ENCODE assay signal across 20 cellular contexts in genomic region chrX:123324628-123325027, GRCh38.
DNase-seq lines count a peak whose midpoint lies in the region; ATAC-seq, FAIRE-seq and TF ChIP-seq lines count a peak whose summit lies in the region.
"Had no signal": no experiment of that assay in that cellular context is flagged by ENCODE, and none has a peak within 500 bp of the region (broad histone marks: within the 10 kb centered on the region; RNA-seq: fewer than 3 reads in every experiment).

No MANE protein-coding gene starts in this region.

- H3K79me2 ChIP-seq in GM12878 (ENCODE audit: control insufficient read depth, insufficient read depth, low read length) = no peaks in the 10 kb centered on the region

- H3K36me3 Mint-ChIP-seq in CD8-positive, alpha-beta memory T cell = no peaks in the 10 kb centered on the region
- H3K36me3 Mint-ChIP-seq: activated naive CD8-positive, alpha-beta T cell treated with anti-CD3 and anti-CD28 coated beads, Interleukin-2, amount 10 ng/mL, durations not matched to agents 7 days and 5 days had no signal

- RAD21 ChIA-PET in GM12878 (lab: Charles Lee; ENCODE audit: unreplicated experiment) = interaction anchor here (0.6 to 2.7 kb wide), 9 partner anchors 11 to 121 kb away, joined by 3 to 26 read pairs (median 5); no protein-coding TSS in a partner anchor

- peak; percentile 76 for ATAC-seq in GM19351 (IDR thresholded peaks at IDR 0.05; ENCODE audit: unreplicated experiment)
- ATAC-seq in HG02885 (IDR thresholded peaks at IDR 0.05; ENCODE audit: poor library complexity, unreplicated experiment) = peak; percentile 69
- peak; percentile 76 for ATAC-seq in GM12878
- ATAC-seq: left lobe of liver, mucosa of descending colon had no signal

- H3K36me3 ChIP-seq in GM12878 (ENCODE audit: control insufficient read depth in 2 of 2, insufficient read depth in 2 of 2, low read length in 1 of 2) = no peaks in the 10 kb centered on the region
- H3K36me3 ChIP-seq in CD8-positive, alpha-beta memory T cell (ENCODE audit: insufficient read depth, low read length) = no peaks in the 10 kb centered on the region
- H3K36me3 ChIP-seq: neutrophil, stomach had no signal

- H3K9me3 Mint-ChIP-seq in CD8-positive, alpha-beta memory T cell = no peaks in the 10 kb centered on the region
- H3K9me3 Mint-ChIP-seq: activated CD4-positive, alpha-beta memory T cell treated with anti-CD3 and anti-CD28 coated beads, Interleukin-2, amount 10 ng/mL, durations not matched to agents 7 days and 5 days; activated naive CD8-positive, alpha-beta T cell treated with anti-CD3 and anti-CD28 coated beads, Interleukin-2, amount 10 ng/mL, durations not matched to agents 7 days and 5 days; CD4-positive, alpha-beta T cell had no signal

- no TSS peak for BruUV-seq in GM12878 (replicated peaks; lab: Mats Ljungman, UMichigan)

- H3K4me3 ChIP-seq in GM12878 = no peak overlapping the region
- no peak overlapping the region for H3K4me3 ChIP-seq in CD8-positive, alpha-beta memory T cell (ENCODE audit: low read length)
- H3K4me3 ChIP-seq: mucosa of descending colon, stomach had no signal

- no peak for TF ChIP-seq RAD21 in GM12878 (IDR thresholded peaks at IDR 0.05; ENCODE audit: insufficient read depth, low read depth, low read length)

- no peak for FAIRE-seq in GM12878 (lab: Jason Lieb, UNC)
- FAIRE-seq: urothelium cell line had no signal

- no peak for TF ChIP-seq EP300 in GM12878 (IDR thresholded peaks at IDR 0.05; ENCODE audit: borderline replicate concordance in 1 of 2, control insufficient read depth in 1 of 2, low read depth in 2 of 2, low read length in 2 of 2)

- 9% methylated on average over 5 of the region's 5 CpGs for WGBS in GM12878 (ENCODE audit: insufficient coverage, insufficient replicate concordance, low lambda C conversion rate, missing lambda C conversion rate)

- no peak for TF ChIP-seq POLR2A in GM12878 (IDR thresholded peaks at IDR 0.05; ENCODE audit: low read depth, low read length)

- no peak overlapping the region for H3K27ac Mint-ChIP-seq in CD8-positive, alpha-beta memory T cell
- H3K27ac Mint-ChIP-seq: activated CD4-positive, alpha-beta memory T cell treated with anti-CD3 and anti-CD28 coated beads, Interleukin-2, amount 10 ng/mL, durations not matched to agents 7 days and 5 days; activated naive CD8-positive, alpha-beta T cell treated with anti-CD3 and anti-CD28 coated beads, Interleukin-2, amount 10 ng/mL, durations not matched to agents 7 days and 5 days; CD4-positive, alpha-beta T cell had no signal

- no peak overlapping the region for H3K4me2 ChIP-seq in GM12878 (ENCODE audit: control insufficient read depth, insufficient read depth)

- TF ChIP-seq CTCF in GM12878 (IDR thresholded peaks at IDR 0.05 in 2 of 3, conservative IDR thresholded peaks at IDR 0.05 in 1 of 3; ENCODE audit: control insufficient read depth in 2 of 3, extremely low read depth in 1 of 3, insufficient read depth in 1 of 3, low read depth in 3 of 3, low read length in 3 of 3) = no peak

- H3K27me3 Mint-ChIP-seq in CD8-positive, alpha-beta memory T cell = peaks cover 0 to 4% of the 10 kb centered on the region in 2 donors
- H3K27me3 Mint-ChIP-seq: activated CD4-positive, alpha-beta memory T cell treated with anti-CD3 and anti-CD28 coated beads, Interleukin-2, amount 10 ng/mL, durations not matched to agents 7 days and 5 days; activated naive CD8-positive, alpha-beta T cell treated with anti-CD3 and anti-CD28 coated beads, Interleukin-2, amount 10 ng/mL, durations not matched to agents 7 days and 5 days; CD4-positive, alpha-beta T cell had no signal

- SMC1A ChIA-PET in GM12878 (lab: Charles Lee; ENCODE audit: uncharacterized antibody, unreplicated experiment) = interaction anchor here (0.6 to 6.6 kb wide), 17 partner anchors 10 to 122 kb away, joined by 3 to 72 read pairs (median 5); no protein-coding TSS in a partner anchor

- H3K4me1 ChIP-seq in GM12878 (ENCODE audit: control insufficient read depth, insufficient read depth, low read length) = no peaks in the 10 kb centered on the region
- H3K4me1 ChIP-seq in CD8-positive, alpha-beta memory T cell (ENCODE audit: insufficient read depth, low read length) = no peaks in the 10 kb centered on the region
- H3K4me1 ChIP-seq: stomach had no signal

- H3K4me3 Mint-ChIP-seq in CD8-positive, alpha-beta memory T cell = no peak overlapping the region
- H3K4me3 Mint-ChIP-seq: activated CD4-positive, alpha-beta memory T cell treated with anti-CD3 and anti-CD28 coated beads, Interleukin-2, amount 10 ng/mL, durations not matched to agents 7 days and 5 days; activated naive CD8-positive, alpha-beta T cell treated with anti-CD3 and anti-CD28 coated beads, Interleukin-2, amount 10 ng/mL, durations not matched to agents 7 days and 5 days; CD4-positive, alpha-beta T cell had no signal

- H3K9me3 ChIP-seq in GM12878 (replicated peaks; ENCODE audit: control insufficient read depth, insufficient read depth, low read length) = no peaks in the 10 kb centered on the region
- no peaks in the 10 kb centered on the region for H3K9me3 ChIP-seq in CD8-positive, alpha-beta memory T cell (ENCODE audit: low read length)
- H3K9me3 ChIP-seq: mucosa of descending colon, neutrophil, stomach had no signal

- intact Hi-C loops in GM12878 (cut with micrococcal nuclease; ENCODE audit: unreplicated experiment) = no loop called here

- CTCF ChIA-PET in GM12878 (lab: Yijun Ruan, JAX) = interaction anchor here (0.7 to 5.1 kb wide), 13 partner anchors 13 to 121 kb away, joined by 3 to 57 read pairs (median 4); no protein-coding TSS in a partner anchor
- CTCF ChIA-PET in CD8-positive, alpha-beta memory T cell (lab: Charles Lee) = no interaction called here

- POLR2A ChIA-PET in GM12878 (lab: Charles Lee) = interaction anchor here (0.8 to 5.1 kb wide), 3 partner anchors 12 to 88 kb away, joined by 3 to 27 read pairs (median 19); no protein-coding TSS in a partner anchor
- POLR2A ChIA-PET in CD8-positive, alpha-beta memory T cell (lab: Charles Lee) = no interaction called here

- no peaks in the 10 kb centered on the region for H3K27me3 ChIP-seq in GM12878 (replicated peaks in 1 of 2; ENCODE audit: control insufficient read depth in 2 of 2, insufficient read depth in 2 of 2, low read length in 1 of 2)
- no peaks in the 10 kb centered on the region for H3K27me3 ChIP-seq in CD8-positive, alpha-beta memory T cell (ENCODE audit: insufficient read depth, low read length, poor library complexity, severe bottlenecking)
- H3K27me3 ChIP-seq: neutrophil, stomach had no signal

- no peak overlapping the region for H2AFZ ChIP-seq in GM12878 (ENCODE audit: control insufficient read depth, low read depth, low read length)

- peak; percentile 14 for DNase-seq in EL
- DNase-seq in GM12878 (ENCODE audit: low read depth, low spot score) = no peak
- DNase-seq in NCI-H524 (lab: John Stamatoyannopoulos, UW) = no peak
- no peak for DNase-seq in effector CD4-positive, alpha-beta T cell
- DNase-seq in activated effector memory CD4-positive, alpha-beta T cell treated with Interleukin-2 at 50 U/mL for 16 hours = no peak
- DNase-seq in CD8-positive, alpha-beta memory T cell = no peak
- DNase-seq: ACHN; activated CD4-positive, alpha-beta memory T cell treated with anti-CD3 and anti-CD28 coated beads, Interleukin-2, amount 10 ng/mL, durations not matched to agents 7 days and 5 days; activated naive CD8-positive, alpha-beta T cell treated with anti-CD3 and anti-CD28 coated beads, Interleukin-2, amount 10 ng/mL, durations not matched to agents 7 days and 5 days; activated T-cell treated with anti-CD3 and anti-CD28 coated beads, Interleukin-2, amount 50 U/mL, for 48 hours; CD4-positive, alpha-beta T cell; mucosa of descending colon; stimulated activated CD4-positive, alpha-beta T cell treated with anti-CD3 and anti-CD28 coated beads, Interleukin-15, amount 100 ng/mL, for 24 hours; stomach had no signal

- in situ Hi-C loops in GM12878 (cut with MboI) = no loop called here

- H3K4me1 Mint-ChIP-seq in CD8-positive, alpha-beta memory T cell = no peaks in the 10 kb centered on the region
- H3K4me1 Mint-ChIP-seq: activated CD4-positive, alpha-beta memory T cell treated with anti-CD3 and anti-CD28 coated beads, Interleukin-2, amount 10 ng/mL, durations not matched to agents 7 days and 5 days; activated naive CD8-positive, alpha-beta T cell treated with anti-CD3 and anti-CD28 coated beads, Interleukin-2, amount 10 ng/mL, durations not matched to agents 7 days and 5 days had no signal

- H3K27ac ChIP-seq in GM12878 (ENCODE audit: control insufficient read depth, insufficient read depth) = no peak overlapping the region
- no peak overlapping the region for H3K27ac ChIP-seq in CD8-positive, alpha-beta memory T cell (ENCODE audit: low read depth, low read length)
- H3K27ac ChIP-seq: neutrophil, stomach, VCaP had no signal

- no peak overlapping the region for H3K9ac ChIP-seq in GM12878 (ENCODE audit: control insufficient read depth, insufficient read depth, low read length)

- H4K20me1 ChIP-seq in GM12878 (ENCODE audit: control insufficient read depth, insufficient read depth) = no peaks in the 10 kb centered on the region

TF ChIP-seq in GM12878, 131 proteins besides CTCF, POLR2A, EP300 and RAD21:
- no peak for TF ChIP-seq SPI1 (IDR thresholded peaks at IDR 0.05; ENCODE audit: borderline replicate concordance, insufficient read depth, low read depth, low read length)
- TF ChIP-seq ZNF274 (IDR thresholded peaks at IDR 0.05; ENCODE audit: insufficient read depth, insufficient read length) = no peak
- no peak for TF ChIP-seq CHD2 (IDR thresholded peaks at IDR 0.05; ENCODE audit: borderline replicate concordance, low read depth, low read length)
- TF ChIP-seq JUNB (IDR thresholded peaks at IDR 0.05) = peak; percentile 48
- TF ChIP-seq TCF12 (IDR thresholded peaks at IDR 0.05; ENCODE audit: low read depth, low read length) = no peak
